ENCODE assay signal across 10 cellular contexts in the genomic region with DNA sequence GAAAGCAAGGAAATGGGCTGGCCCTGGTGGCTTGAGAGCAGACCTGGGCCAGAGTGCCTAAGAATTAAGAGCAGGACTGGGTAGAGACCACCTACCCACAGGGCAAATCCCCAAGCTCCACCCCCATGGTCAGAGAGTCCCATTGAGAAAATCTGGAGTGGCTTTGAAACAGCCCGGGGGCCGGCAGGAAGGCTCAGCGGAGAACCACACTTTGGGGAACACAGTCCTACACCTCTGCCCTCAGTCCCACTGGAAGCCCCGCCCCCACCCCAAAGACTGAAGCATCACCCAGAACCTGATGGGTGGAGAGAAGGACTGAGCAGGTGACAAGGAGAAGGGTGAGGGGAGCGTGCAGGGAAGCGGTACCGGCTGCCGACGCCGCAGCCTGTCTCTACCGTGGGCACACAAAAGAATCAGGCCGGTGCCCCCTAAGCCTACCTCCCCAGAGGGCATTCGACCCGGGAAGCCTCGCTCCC. TPM values are rescaled to one million over a fixed set of nuclear protein-coding genes. Genes with fewer than 3 reads are reported as not detected.
A peak's percentile ranks its signal among the peaks of the same experiment; 100 is the strongest.
DNase-seq lines count a peak whose midpoint lies in the region; ATAC-seq and TF ChIP-seq lines count a peak whose summit lies in the region.
"Had no signal": no experiment of that assay in that cellular context is flagged by ENCODE, and none has a peak within 500 bp of the region (broad histone marks: within the 10 kb centered on the region; RNA-seq: fewer than 3 reads in every experiment).

No MANE protein-coding gene starts in this region.

- H4K8ac ChIP-seq in neuronal stem cell (ENCODE audit: low read depth, low read length) = no peak overlapping the region

- no peak overlapping the region for H3K14ac ChIP-seq in neuronal stem cell (ENCODE audit: low read length)

- no CpG with 5 or more reads among the region's 15 CpGs for WGBS in neuronal stem cell (ENCODE audit: extremely low coverage in 2 of 2, insufficient read length in 2 of 2, insufficient replicate concordance in 1 of 2), 2 donors

- DNase-seq in CD1c-positive myeloid dendritic cell (ENCODE audit: extremely low spot score) (peak; percentile 4), neuronal stem cell (ENCODE audit: low spot score) (no peak), iPS-NIHi11 (ENCODE audit: low spot score) (no peak), NCI-H526 treated with DMSO at 0.1 percent for 48 hours (lab: John Stamatoyannopoulos, UW) (no peak), DMS 273 (lab: John Stamatoyannopoulos, UW; ENCODE audit: unreplicated experiment) (no peak), left lung (no peak)

- H2AFZ ChIP-seq in KMS-11 (ENCODE audit: low read depth) (peak overlapping the region; percentile 56), neuronal stem cell (ENCODE audit: low read length) (no peak overlapping the region)

- H2AK5ac ChIP-seq in neuronal stem cell (ENCODE audit: low read depth, low read length) = peak overlapping the region; percentile 76

- H2BK120ac ChIP-seq in neuronal stem cell (ENCODE audit: low read depth, low read length) = no peak overlapping the region

- H3K4me1 ChIP-seq in KMS-11 (ENCODE audit: low read depth, poor library complexity, severe bottlenecking) = peaks cover 24% of the 10 kb centered on the region
- peaks cover 32 to 35% of the 10 kb centered on the region in 2 donors for H3K4me1 ChIP-seq in duodenal mucosa (ENCODE audit: control insufficient read depth in 1 of 2, insufficient read depth in 2 of 2, low read length in 2 of 2)
- peaks cover 39 to 45% of the 10 kb centered on the region in 2 donors for H3K4me1 ChIP-seq in neuronal stem cell (ENCODE audit: control insufficient read depth in 2 of 2, insufficient read depth in 1 of 2, low read depth in 1 of 2, low read length in 2 of 2)
- peaks cover 18 to 74% of the 10 kb centered on the region in 2 donors for H3K4me1 ChIP-seq in left lung

- no peak for ATAC-seq in left lung

- no peaks in the 10 kb centered on the region for H4K20me1 ChIP-seq in KMS-11 (ENCODE audit: insufficient read depth)

- H3K4me3 ChIP-seq in KMS-11 (IDR thresholded peaks at IDR 0.05; ENCODE audit: insufficient read depth, low read depth, low read length) = no peak overlapping the region
- H3K4me3 ChIP-seq in duodenal mucosa (ENCODE audit: low read depth in 1 of 2, low read length in 2 of 2) = peak overlapping the region; percentile 36
- peak overlapping the region in 1 of 2 donors; percentile 58 for H3K4me3 ChIP-seq in neuronal stem cell (ENCODE audit: low read length in 2 of 2)
- H3K4me3 ChIP-seq in left lung = no peak overlapping the region

- peak overlapping the region; percentile 16 for H2BK15ac ChIP-seq in neuronal stem cell (ENCODE audit: low read length)

- H3K27ac ChIP-seq in KMS-11 = no peak overlapping the region
- H3K27ac ChIP-seq in duodenal mucosa (ENCODE audit: low read depth, low read length) = no peak overlapping the region
- H3K27ac ChIP-seq in neuronal stem cell (replicated peaks; ENCODE audit: low read length) = no peak overlapping the region
- H3K27ac ChIP-seq in left lung = no peak overlapping the region
- H3K27ac ChIP-seq: pancreas had no signal

- H3K36me3 ChIP-seq in KMS-11 (ENCODE audit: insufficient read depth) (no peaks in the 10 kb centered on the region), duodenal mucosa (ENCODE audit: control insufficient read depth in 1 of 2, insufficient read depth in 2 of 2, low read length in 2 of 2) (no peaks in the 10 kb centered on the region), neuronal stem cell (replicated peaks in 1 of 2; ENCODE audit: control insufficient read depth in 2 of 2, insufficient read depth in 2 of 2, low read length in 2 of 2) (peaks cover 6 to 30% of the 10 kb centered on the region in 2 donors), left lung (peaks cover 0 to 26% of the 10 kb centered on the region in 2 donors)
- H3K36me3 ChIP-seq: pancreas had no signal

- no peak overlapping the region for H4K91ac ChIP-seq in neuronal stem cell (ENCODE audit: low read depth, low read length, poor library complexity)

- no peaks in the 10 kb centered on the region for H3K79me2 ChIP-seq in KMS-11 (ENCODE audit: insufficient read depth, low read depth)

- peaks cover 62% of the 10 kb centered on the region for H3K27me3 ChIP-seq in KMS-11 (ENCODE audit: insufficient read depth, low read depth)
- peaks cover 31 to 43% of the 10 kb centered on the region in 2 donors for H3K27me3 ChIP-seq in duodenal mucosa (ENCODE audit: control insufficient read depth in 1 of 2, insufficient read depth in 2 of 2, low read length in 2 of 2)
- H3K27me3 ChIP-seq in neuronal stem cell (ENCODE audit: control insufficient read depth in 3 of 3, insufficient read depth in 3 of 3, low read depth in 1 of 3, low read length in 3 of 3) = peaks cover 0 to 22% (median 0%) of the 10 kb centered on the region in 3 experiments
- peaks cover 15 to 60% of the 10 kb centered on the region in 2 donors for H3K27me3 ChIP-seq in left lung
- H3K27me3 ChIP-seq: adrenal gland, pancreas had no signal

- no peak overlapping the region for H3K4ac ChIP-seq in neuronal stem cell (ENCODE audit: low read length)

- TF ChIP-seq CTCF in KMS-11 (conservative IDR thresholded peaks at IDR 0.05; ENCODE audit: low read depth, low read length) (no peak), left lung (IDR thresholded peaks at IDR 0.05) (no peak)

- peak overlapping the region; percentile 56 for H3K23ac ChIP-seq in neuronal stem cell (ENCODE audit: low read depth, low read length, poor library complexity)

- H3K9me3 ChIP-seq in duodenal mucosa (ENCODE audit: control insufficient read depth in 1 of 2, low read length in 2 of 2) (no peaks in the 10 kb centered on the region), neuronal stem cell (replicated peaks in 1 of 2; ENCODE audit: control insufficient read depth in 2 of 2, insufficient read depth in 1 of 2, low read depth in 1 of 2, low read length in 2 of 2) (no peaks in the 10 kb centered on the region), left lung (no peaks in the 10 kb centered on the region)
- H3K9me3 ChIP-seq: adrenal gland, pancreas had no signal

- peak overlapping the region; percentile 78 for H3K18ac ChIP-seq in neuronal stem cell (ENCODE audit: low read length)

- H2BK5ac ChIP-seq in neuronal stem cell (ENCODE audit: low read length) = peak overlapping the region; percentile 58

- intact Hi-C loops in left lung (cut with DNase I) = loop anchor here in 1 of 2 donors (10.0 kb wide), 1 partner anchor 60 kb away; no protein-coding TSS in a partner anchor

- H3K9ac ChIP-seq in KMS-11 (no peak overlapping the region), duodenal mucosa (ENCODE audit: low read depth in 1 of 2, low read length in 2 of 2) (no peak overlapping the region), neuronal stem cell (ENCODE audit: low read depth, low read length, poor library complexity) (peak overlapping the region; percentile 47)

- no peak overlapping the region for H2BK12ac ChIP-seq in neuronal stem cell (ENCODE audit: low read length)

- H3K4me2 ChIP-seq in KMS-11 (peak overlapping the region; percentile 87), neuronal stem cell (ENCODE audit: insufficient read depth, low read length, poor library complexity, severe bottlenecking) (peak overlapping the region; percentile 76)

- peaks cover 3% of the 10 kb centered on the region for H3K79me1 ChIP-seq in neuronal stem cell (ENCODE audit: low read depth, low read length)

RNA-seq across cellular contexts. Expression of a gene that starts 3.6 kb away (rescaled TPM):
- 32.4 TPM for polyA plus RNA-seq in neuronal stem cell (2013, experiment 1 of 2)
- 33.6 TPM for polyA plus RNA-seq in neuronal stem cell (2013, experiment 2 of 2)
- total RNA-seq in left lung = 10 to 100 TPM; 45.5 to 49.4 TPM

RNA-seq across cellular contexts. Expression of a gene that starts 12.6 kb away (rescaled TPM):
- 8.2 TPM for polyA plus RNA-seq in neuronal stem cell (2013, experiment 1 of 2)
- polyA plus RNA-seq in neuronal stem cell (2013, experiment 2 of 2) = 8.7 TPM
- total RNA-seq in left lung = 10 to 100 TPM; 44.0 to 53.8 TPM

RNA-seq across cellular contexts. Expression of a gene that starts 17.9 kb away (rescaled TPM):
- 19.4 TPM for polyA plus RNA-seq in neuronal stem cell (2013, experiment 1 of 2)
- 19.4 TPM for polyA plus RNA-seq in neuronal stem cell (2013, experiment 2 of 2)
- 10 to 100 TPM; 27.1 to 40.6 TPM for total RNA-seq in left lung

RNA-seq across cellular contexts. Expression of a gene that starts 34.6 kb away (rescaled TPM):
- not detected for polyA plus RNA-seq in neuronal stem cell (2013, experiment 1 of 2)
- polyA plus RNA-seq in neuronal stem cell (2013, experiment 2 of 2) = not detected
- total RNA-seq in left lung = not detected
- total RNA-seq: adrenal gland, pancreas had no signal
- polyA plus RNA-seq: adrenal gland, pancreas had no signal

RNA-seq across cellular contexts. Expression of a gene that starts 57.9 kb away (rescaled TPM):
- polyA plus RNA-seq in neuronal stem cell (2013, experiment 1 of 2) = not detected
- not detected for polyA plus RNA-seq in neuronal stem cell (2013, experiment 2 of 2)
- not detected for total RNA-seq in left lung
- total RNA-seq: adrenal gland, pancreas had no signal
- polyA plus RNA-seq: adrenal gland, pancreas had no signal

Comparison
In these comparisons a context has a peak if more than half of its experiments do, and no peak if none do; other contexts are left out.
1. H3K4me3 ChIP-seq: peak in duodenal mucosa (2 of 2); none in KMS-11 (single experiment) and left lung (0 of 2).